ENCODE assay signal across 17 cellular contexts in the genomic region with DNA sequence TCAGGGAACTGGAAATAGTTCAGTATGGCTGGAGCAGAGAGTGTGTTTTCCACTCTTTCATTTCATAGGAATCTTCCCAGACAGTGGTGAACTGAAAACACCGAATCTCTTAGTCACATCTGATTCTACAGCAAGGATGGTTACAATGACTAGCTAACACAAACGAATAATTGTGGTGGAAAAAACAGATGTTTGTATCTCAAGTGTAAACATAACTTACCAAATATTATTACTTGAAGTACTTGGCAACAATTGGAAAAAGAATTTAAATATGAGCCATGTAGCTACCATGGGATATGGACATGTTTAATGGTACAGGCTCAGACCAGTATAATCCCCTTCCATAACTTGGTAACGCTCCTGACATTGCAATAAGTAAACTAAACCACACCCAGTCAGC. TPM values are rescaled to one million over a fixed set of nuclear protein-coding genes. Genes with fewer than 3 reads are reported as not detected.
DNase-seq lines count a peak whose midpoint lies in the region; ATAC-seq and TF ChIP-seq lines count a peak whose summit lies in the region.
"Had no signal": no experiment of that assay in that cellular context is flagged by ENCODE, and none has a peak within 500 bp of the region (broad histone marks: within the 10 kb centered on the region; RNA-seq: fewer than 3 reads in every experiment).

No MANE protein-coding gene starts in this region.

- H3K4me2 ChIP-seq in mammary epithelial cell (ENCODE audit: insufficient read depth, low read depth, low read length): no peak overlapping the region

- H3K4me1 ChIP-seq in mammary epithelial cell (ENCODE audit: insufficient read depth, low read length) (peaks cover 16% of the 10 kb centered on the region), right lobe of liver (no peaks in the 10 kb centered on the region)
- H3K4me1 ChIP-seq in CD4-positive, alpha-beta memory T cell (ENCODE audit: insufficient read depth, low read length): no peaks in the 10 kb centered on the region
- H3K4me1 ChIP-seq: colonic mucosa had no signal

- no peaks in the 10 kb centered on the region for H3K36me3 ChIP-seq in mammary epithelial cell (ENCODE audit: insufficient read depth, low read length)
- no peaks in the 10 kb centered on the region for H3K36me3 ChIP-seq in right lobe of liver
- no peaks in the 10 kb centered on the region for H3K36me3 ChIP-seq in CD4-positive, alpha-beta memory T cell (ENCODE audit: insufficient read depth, low read length)
- H3K36me3 ChIP-seq: colonic mucosa had no signal

- H3K27me3 ChIP-seq in mammary epithelial cell (ENCODE audit: insufficient read depth, low read length) (no peaks in the 10 kb centered on the region), right lobe of liver (peaks cover 0 to 3% of the 10 kb centered on the region in 2 donors)
- peaks cover 9% of the 10 kb centered on the region for H3K27me3 ChIP-seq in CD4-positive, alpha-beta memory T cell (ENCODE audit: insufficient read depth, low read length)
- H3K27me3 ChIP-seq: colonic mucosa had no signal

- 61% methylated on average over 3 of the region's 3 CpGs for WGBS in mammary epithelial cell (ENCODE audit: low coverage, missing lambda C conversion rate)
- 38% methylated on average over 3 of the region's 3 CpGs for WGBS in right lobe of liver (ENCODE audit: insufficient coverage, low coverage, low lambda C conversion rate, missing lambda C conversion rate)

- DNase-seq in mammary epithelial cell: peak; percentile 90
- no peak for DNase-seq in MCF 10A (ENCODE audit: unreplicated experiment)
- DNase-seq in amniotic stem cell (lab: John Stamatoyannopoulos, UW): peak; percentile 38
- DNase-seq in fibroblast of peridontal ligament (ENCODE audit: extremely low read depth): peak; percentile 93
- no peak for DNase-seq in right lobe of liver
- DNase-seq in DMS114 treated with DMSO at 0.1 percent for 48 hours (lab: John Stamatoyannopoulos, UW; ENCODE audit: unreplicated experiment): no peak
- no peak for DNase-seq in CD4-positive, alpha-beta memory T cell
- DNase-seq: activated gamma-delta T cell treated with Interleukin-2 at 50 U/mL for 16 hours; anterior cingulate cortex; colonic mucosa; DMS153; NCI-H1417 treated with DMSO at 0.1 percent for 48 hours; NCI-H2171 treated with DMSO at 0.1 percent for 48 hours; SHP77 treated with DMSO at 0.1 percent for 48 hours; stimulated activated CD8-positive, alpha-beta memory T cell treated with anti-CD3 and anti-CD28 coated beads, Interleukin-4, amount 100 ng/mL, for 48 hours had no signal

- no peak overlapping the region for H3K9ac ChIP-seq in mammary epithelial cell (ENCODE audit: insufficient read depth, low read length)

- no peaks in the 10 kb centered on the region for H3K79me2 ChIP-seq in mammary epithelial cell (ENCODE audit: insufficient read depth, low read length)

- no peak overlapping the region for H2AFZ ChIP-seq in mammary epithelial cell (ENCODE audit: low read depth, low read length)

- no peak for ATAC-seq in HG03097 (IDR thresholded peaks at IDR 0.05; ENCODE audit: low FRiP score, unreplicated experiment)
- ATAC-seq in right lobe of liver: no peak

- H3K4me3 ChIP-seq in mammary epithelial cell (replicated peaks in 1 of 3; ENCODE audit: insufficient read depth in 1 of 3, low read depth in 2 of 3, low read length in 3 of 3): no peak overlapping the region
- no peak overlapping the region for H3K4me3 ChIP-seq in right lobe of liver
- H3K4me3 ChIP-seq in CD4-positive, alpha-beta memory T cell (ENCODE audit: low read length in 2 of 2): no peak overlapping the region
- H3K4me3 ChIP-seq: colonic mucosa had no signal

- TF ChIP-seq POLR2A in right lobe of liver (IDR thresholded peaks at IDR 0.05): no peak

- no peak overlapping the region for H3K4me3 Mint-ChIP-seq in MCF 10A (ENCODE audit: unreplicated experiment)
- H3K4me3 Mint-ChIP-seq in CD4-positive, alpha-beta memory T cell: no peak overlapping the region

- peaks cover 8% of the 10 kb centered on the region for H3K9me3 Mint-ChIP-seq in MCF 10A (ENCODE audit: unreplicated experiment)
- no peaks in the 10 kb centered on the region for H3K9me3 Mint-ChIP-seq in CD4-positive, alpha-beta memory T cell

- in situ Hi-C loops in mammary epithelial cell (cut with MboI; ENCODE audit: low sequenced_read_pairs in 2 of 2): no loop called here

- intact Hi-C loops in mammary epithelial cell (cut with micrococcal nuclease): no loop called here
- intact Hi-C loops in MCF 10A (cut with micrococcal nuclease): no loop called here
- intact Hi-C loops in right lobe of liver (cut with DNase I): no loop called here
- intact Hi-C loops in CD4-positive, alpha-beta memory T cell (cut with micrococcal nuclease): no loop called here

- H3K36me3 Mint-ChIP-seq in MCF 10A (ENCODE audit: insufficient read depth, unreplicated experiment): no peaks in the 10 kb centered on the region
- no peaks in the 10 kb centered on the region for H3K36me3 Mint-ChIP-seq in CD4-positive, alpha-beta memory T cell

- CTCF ChIA-PET in mammary epithelial cell (lab: Charles Lee; ENCODE audit: low non-redundant PET) (no interaction called here), MCF 10A (lab: Yijun Ruan, JAX) (interaction anchor here (3.8 kb wide), 1 partner anchor 21 kb away, joined by 14 read pairs; the partner anchor contains the start of gene BPGM)
- CTCF ChIA-PET in CD4-positive, alpha-beta memory T cell (lab: Charles Lee; ENCODE audit: partially characterized antibody): interaction anchor here (0.7 kb wide), 1 partner anchor 20 kb away, joined by 4 read pairs; no protein-coding TSS in a partner anchor

- POLR2A ChIA-PET in MCF 10A (lab: Yijun Ruan, JAX): interaction anchor here (1.0 to 5.3 kb wide), 4 partner anchors 8 to 27 kb away, joined by 3 to 61 read pairs (median 6); partner anchors contain the start of gene BPGM
- POLR2A ChIA-PET in CD4-positive, alpha-beta memory T cell (lab: Charles Lee; ENCODE audit: partially characterized antibody): no interaction called here

- dilution Hi-C loops in mammary epithelial cell (cut with HindIII; ENCODE audit: low sequenced_read_pairs): no loop called here

- BruUV-seq in mammary epithelial cell (replicated peaks; lab: Mats Ljungman, UMichigan): no TSS peak
- BruUV-seq in MCF 10A (replicated peaks; lab: Mats Ljungman, UMichigan): no TSS peak

- H3K27ac ChIP-seq in mammary epithelial cell (ENCODE audit: insufficient read depth, low read depth, low read length) (no peak overlapping the region), right lobe of liver (no peak overlapping the region)
- no peak overlapping the region for H3K27ac ChIP-seq in CD4-positive, alpha-beta memory T cell (ENCODE audit: low read depth, low read length)
- H3K27ac ChIP-seq: colonic mucosa, VCaP had no signal

- H4K20me1 ChIP-seq in mammary epithelial cell (ENCODE audit: insufficient read depth, low read length): no peaks in the 10 kb centered on the region

- no peak overlapping the region for H3K27ac Mint-ChIP-seq in MCF 10A (ENCODE audit: low read depth, unreplicated experiment)
- no peak overlapping the region for H3K27ac Mint-ChIP-seq in CD4-positive, alpha-beta memory T cell

- H3K9me3 ChIP-seq in mammary epithelial cell (replicated peaks; ENCODE audit: insufficient read depth, low read length): no peaks in the 10 kb centered on the region
- no peaks in the 10 kb centered on the region for H3K9me3 ChIP-seq in right lobe of liver
- H3K9me3 ChIP-seq in CD4-positive, alpha-beta memory T cell (ENCODE audit: control insufficient read depth in 1 of 2, low read length in 2 of 2): no peaks in the 10 kb centered on the region
- H3K9me3 ChIP-seq: colonic mucosa had no signal

- H3K4me1 Mint-ChIP-seq in MCF 10A (ENCODE audit: insufficient read depth, unreplicated experiment): peaks cover 20% of the 10 kb centered on the region
- no peaks in the 10 kb centered on the region for H3K4me1 Mint-ChIP-seq in CD4-positive, alpha-beta memory T cell

- H3K27me3 Mint-ChIP-seq in MCF 10A (ENCODE audit: insufficient read depth, unreplicated experiment): no peaks in the 10 kb centered on the region
- H3K27me3 Mint-ChIP-seq in CD4-positive, alpha-beta memory T cell: peaks cover 34 to 41% of the 10 kb centered on the region in 2 donors

- TF ChIP-seq CTCF in mammary epithelial cell (conservative IDR thresholded peaks at IDR 0.05 in 1 of 2, IDR thresholded peaks at IDR 0.05 in 1 of 2; ENCODE audit: extremely low read depth in 1 of 2, insufficient read depth in 1 of 2, low read depth in 1 of 2, low read length in 2 of 2): no peak
- no peak for TF ChIP-seq CTCF in MCF 10A (IDR thresholded peaks at IDR 0.05; ENCODE audit: unreplicated experiment)
- no peak for TF ChIP-seq CTCF in right lobe of liver (IDR thresholded peaks at IDR 0.05)

RNA-seq across cellular contexts. Expression of gene BPGM, which starts 21.1 kb away (rescaled TPM):
- total RNA-seq in mammary epithelial cell: 10 to 100 TPM; 21.3 to 55.2 TPM
- 15.1 TPM for polyA plus RNA-seq in mammary epithelial cell
- 5.8 TPM for polyA minus RNA-seq in mammary epithelial cell
- total RNA-seq in MCF 10A (2022): 8.2 and 10.8 TPM in 2 replicates
- total RNA-seq in right lobe of liver: 10 to 100 TPM in 1 of 6 experiments, 1 to 10 TPM in 5; 5.9 to 10.9 (median 7.3) TPM
- total RNA-seq in CD4-positive, alpha-beta memory T cell: 10 to 100 TPM; 13.7 to 14.7 TPM
- 10 to 100 TPM; 22.1 to 27.8 TPM for polyA plus RNA-seq in CD4-positive, alpha-beta memory T cell

Comparison
In these comparisons a context has a peak if more than half of its experiments do, and no peak if none do; other contexts are left out.
1. DNase-seq: peak in mammary epithelial cell (single experiment), amniotic stem cell (single experiment) and fibroblast of peridontal ligament (single experiment); none in MCF 10A (single experiment), right lobe of liver (0 of 3), DMS114 treated with DMSO at 0.1 percent for 48 hours (single experiment) and CD4-positive, alpha-beta memory T cell (0 of 5).